ENCODE assay signal across 1 cellular context in genomic region chr5:126595486-126596083, GRCh38.
TF ChIP-seq lines count a peak whose summit lies in the region.

No MANE protein-coding gene starts in this region.

TF ChIP-seq in H1, 55 proteins besides CTCF, POLR2A, EP300 and RAD21:
- TF ChIP-seq CHD7 (IDR thresholded peaks at IDR 0.05; ENCODE audit: insufficient replicate concordance, low read length): peak; percentile 38
- no peak for TF ChIP-seq NRF1 (IDR thresholded peaks at IDR 0.05; ENCODE audit: low read depth, low read length)
- no peak for TF ChIP-seq JUN (IDR thresholded peaks at IDR 0.05; ENCODE audit: low read depth, low read length)
- no peak for TF ChIP-seq TEAD4 (IDR thresholded peaks at IDR 0.05; ENCODE audit: low read depth, low read length)
- TF ChIP-seq ASH2L (IDR thresholded peaks at IDR 0.05; ENCODE audit: low read length): peak; percentile 48
